7 cellular contexts compared by ENCODE assay signal in the genomic region with DNA sequence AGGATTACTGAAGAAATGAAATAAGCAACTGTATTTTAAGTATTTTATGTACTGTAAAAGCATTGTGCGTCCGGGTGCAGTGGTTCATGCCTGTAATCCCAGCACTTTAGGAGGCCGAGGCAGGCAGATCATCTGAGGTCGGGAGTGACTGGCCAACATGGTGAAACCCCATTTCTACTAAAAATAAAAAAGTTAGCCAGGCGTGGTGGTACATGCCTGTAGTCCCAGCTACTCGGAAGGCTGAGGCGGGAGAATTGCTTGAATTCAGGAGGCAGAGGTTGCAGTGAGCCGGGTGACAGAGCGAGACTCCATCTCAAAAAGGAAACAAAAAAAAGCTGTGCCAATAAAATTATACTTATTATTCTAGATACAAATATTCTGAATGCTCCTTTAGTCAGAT.
DNase-seq lines count a peak whose midpoint lies in the region; ATAC-seq and TF ChIP-seq lines count a peak whose summit lies in the region.
"Not testable (repeated sequence)": the region's sequence is repeated elsewhere in the genome, so short reads cannot be mapped to it uniquely, and the experiment has no call there.

No MANE protein-coding gene starts in this region.

- TF ChIP-seq CTCF in ascending aorta (IDR thresholded peaks at IDR 0.05); esophagus squamous epithelium (IDR thresholded peaks at IDR 0.05); right atrium auricular region (IDR thresholded peaks at IDR 0.05); nephron progenitor cell (IDR thresholded peaks at IDR 0.05): not testable (repeated sequence)

- H3K9me3 ChIP-seq in KOPT-K1 (ENCODE audit: insufficient read depth, low read length, poor library complexity, severe bottlenecking); ascending aorta; esophagus squamous epithelium; right atrium auricular region; subcutaneous abdominal adipose tissue (ENCODE audit: control insufficient read depth in 5 of 5, low read length in 5 of 5): not testable (repeated sequence)

- not testable (repeated sequence) for H3K36me3 ChIP-seq in KOPT-K1 (ENCODE audit: insufficient read depth, low read length); ascending aorta; esophagus squamous epithelium; right atrium auricular region; subcutaneous abdominal adipose tissue (ENCODE audit: control insufficient read depth in 5 of 5, insufficient read depth in 5 of 5, low read length in 5 of 5)

- WGBS in esophagus squamous epithelium, 2 donors: 69 to 84% methylated on average over 9 of the region's 9 CpGs

- intact Hi-C loops in ascending aorta (cut with DNase I): loop anchor here (2.0 kb wide), 1 partner anchor 51 kb away; no protein-coding TSS in a partner anchor
- intact Hi-C loops in esophagus squamous epithelium (cut with DNase I): not testable (repeated sequence)

- H3K27ac Mint-ChIP-seq in nephron progenitor cell: peak overlapping the region; percentile 93

- H3K4me3 ChIP-seq in ascending aorta: peak overlapping the region; percentile 4 to 30
- peak overlapping the region in 1 of 4 donors; percentile 21 for H3K4me3 ChIP-seq in esophagus squamous epithelium
- not testable (repeated sequence) for H3K4me3 ChIP-seq in right atrium auricular region
- peak overlapping the region in 1 of 5 donors; percentile 2 for H3K4me3 ChIP-seq in subcutaneous abdominal adipose tissue (ENCODE audit: low read depth in 1 of 5, low read length in 5 of 5)

- TF ChIP-seq POLR2A in esophagus squamous epithelium (IDR thresholded peaks at IDR 0.05): not testable (repeated sequence)

- peak overlapping the region in 1 of 5 donors; percentile 4 for H3K9ac ChIP-seq in subcutaneous abdominal adipose tissue (ENCODE audit: low read length in 5 of 5)

- peak overlapping the region; percentile 53 for H3K27ac ChIP-seq in KOPT-K1 (ENCODE audit: low read depth, low read length, poor library complexity, severe bottlenecking)
- H3K27ac ChIP-seq in ascending aorta: peak overlapping the region; percentile 85 to 88
- peak overlapping the region in 3 of 4 donors; percentile 26 to 69 (median 42) for H3K27ac ChIP-seq in esophagus squamous epithelium
- peak overlapping the region; percentile 68 to 71 for H3K27ac ChIP-seq in right atrium auricular region
- peak overlapping the region; percentile 22 for H3K27ac ChIP-seq in subcutaneous abdominal adipose tissue (ENCODE audit: low read depth, low read length)

- peak; percentile 7 for ATAC-seq in GM21515 (IDR thresholded peaks at IDR 0.05; ENCODE audit: unreplicated experiment)

- H3K4me1 ChIP-seq in ascending aorta: peaks cover 11 to 41% of the 10 kb centered on the region in 2 donors
- peaks cover 3 to 39% (median 24%) of the 10 kb centered on the region in 3 donors for H3K4me1 ChIP-seq in esophagus squamous epithelium
- peaks cover 0 to 49% of the 10 kb centered on the region in 2 donors for H3K4me1 ChIP-seq in right atrium auricular region
- H3K4me1 ChIP-seq in subcutaneous abdominal adipose tissue (ENCODE audit: control insufficient read depth in 5 of 5, insufficient read depth in 5 of 5, low read length in 5 of 5): peaks cover 6 to 31% (median 25%) of the 10 kb centered on the region in 5 donors

- DNase-seq in ascending aorta (ENCODE audit: low spot score in 2 of 2): peak in 1 of 2 donors; percentile 71
- DNase-seq in esophagus squamous epithelium (lab: John Stamatoyannopoulos, UW); right atrium auricular region (ENCODE audit: low spot score); nephron progenitor cell: not testable (repeated sequence)

- H3K9me3 Mint-ChIP-seq in nephron progenitor cell: not testable (repeated sequence)

- not testable (repeated sequence) for H3K27me3 ChIP-seq in ascending aorta; esophagus squamous epithelium; right atrium auricular region; subcutaneous abdominal adipose tissue (ENCODE audit: control insufficient read depth in 5 of 5, insufficient read depth in 4 of 5, low read length in 5 of 5)

- peak overlapping the region; percentile 10 for H3K4me3 Mint-ChIP-seq in nephron progenitor cell

- H3K27me3 Mint-ChIP-seq in nephron progenitor cell (ENCODE audit: low read depth, poor library complexity): not testable (repeated sequence)

- peaks cover 58% of the 10 kb centered on the region for H3K4me1 Mint-ChIP-seq in nephron progenitor cell

- peaks cover 12% of the 10 kb centered on the region for H3K36me3 Mint-ChIP-seq in nephron progenitor cell (ENCODE audit: low read depth)

Comparison
In these comparisons a context has a peak if more than half of its experiments do, and no peak if none do; other contexts are left out.
1. H3K27ac ChIP-seq: peak in every context shown above with its lines; median percentile 86 in ascending aorta; 70 in right atrium auricular region; 53 in KOPT-K1; 42 in esophagus squamous epithelium; 22 in subcutaneous abdominal adipose tissue.